ENCODE assay signal across 17 cellular contexts in the genomic region with DNA sequence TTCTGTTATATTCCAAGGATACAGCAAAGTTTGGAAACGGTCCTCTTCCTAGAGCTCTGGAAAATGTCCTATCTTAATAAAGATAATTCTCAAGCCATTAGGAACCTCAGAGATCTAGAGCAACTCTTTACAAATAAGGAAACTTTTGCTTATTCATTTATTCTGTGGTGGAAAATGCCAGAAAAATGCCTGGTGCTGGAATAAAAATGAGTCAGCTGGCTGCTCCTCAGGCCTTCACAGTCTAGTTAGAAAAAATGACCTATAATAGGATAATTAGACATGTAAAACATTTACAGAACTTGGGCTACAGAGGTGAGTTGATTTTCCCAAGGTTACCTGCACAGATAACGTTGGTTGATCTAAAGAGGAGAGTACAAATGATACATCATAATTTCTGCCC.
"Had no signal": no experiment of that assay in that cellular context is flagged by ENCODE, and none has a peak within 500 bp of the region (broad histone marks: within the 10 kb centered on the region; RNA-seq: fewer than 3 reads in every experiment).

No MANE protein-coding gene starts in this region.

- DNase-seq: activated CD4-positive, alpha-beta T cell treated with anti-CD3 and anti-CD28 coated beads for 1 hour; activated CD4-positive, alpha-beta T cell treated with anti-CD3 and anti-CD28 coated beads, Interleukin-2, amount 50 U/mL, for 48 hours; activated CD8-positive, alpha-beta memory T cell treated with anti-CD3 and anti-CD28 coated beads, Interleukin-2, amount 10 ng/mL, durations not matched to agents 7 days and 5 days; activated gamma-delta T cell; activated T-cell treated with anti-CD3 and anti-CD28 coated beads, Interleukin-2, amount 50 U/mL, for 24 hours; central memory CD4-positive, alpha-beta T cell; effector memory CD8-positive, alpha-beta T cell; head of caudate nucleus; left lung; natural killer cell; right cardiac atrium; transverse colon had no signal

- H3K27me3 ChIP-seq: ascending aorta, left lung, transverse colon had no signal

- H3K27me3 Mint-ChIP-seq: activated CD8-positive, alpha-beta memory T cell treated with anti-CD3 and anti-CD28 coated beads, Interleukin-2, amount 10 ng/mL, durations not matched to agents 7 days and 5 days; activated naive CD8-positive, alpha-beta T cell; activated T-cell treated with anti-CD3 and anti-CD28 coated beads, Interleukin-2, amount 50 U/mL, for 24 hours; dendritic cell treated with granulocyte-macrophage colony-stimulating factor and Interleukin-4, amounts not matched to agents 40 ng/mL and 50 ng/mL, for 4 days; effector memory CD8-positive, alpha-beta T cell had no signal

- H3K4me3 ChIP-seq: ascending aorta, left lung, transverse colon had no signal

- H3K4me1 ChIP-seq: ascending aorta, left lung, transverse colon had no signal

- H3K36me3 ChIP-seq: ascending aorta, left lung, transverse colon had no signal

- H3K4me1 Mint-ChIP-seq: activated CD8-positive, alpha-beta memory T cell treated with anti-CD3 and anti-CD28 coated beads, Interleukin-2, amount 10 ng/mL, durations not matched to agents 7 days and 5 days; natural killer cell; stimulated activated effector memory CD8-positive, alpha-beta T cell treated with anti-CD3 and anti-CD28 coated beads, Interleukin-12 subunit alpha, Interleukin-12 subunit beta, amount 100 ng/mL, for 72 hours had no signal

- H3K36me3 Mint-ChIP-seq: activated CD8-positive, alpha-beta memory T cell treated with anti-CD3 and anti-CD28 coated beads, Interleukin-2, amount 10 ng/mL, durations not matched to agents 7 days and 5 days; activated naive CD8-positive, alpha-beta T cell; natural killer cell; stimulated activated effector memory CD8-positive, alpha-beta T cell treated with anti-CD3 and anti-CD28 coated beads, Interleukin-12 subunit alpha, Interleukin-12 subunit beta, amount 100 ng/mL, for 72 hours had no signal

- H3K9me3 ChIP-seq: ascending aorta, left lung, transverse colon had no signal

- H3K9me3 Mint-ChIP-seq: dendritic cell treated with granulocyte-macrophage colony-stimulating factor and Interleukin-4, amounts not matched to agents 40 ng/mL and 50 ng/mL, for 4 days had no signal

- H3K27ac ChIP-seq: ascending aorta, left lung, transverse colon had no signal

- ATAC-seq: activated CD8-positive, alpha-beta memory T cell treated with anti-CD3 and anti-CD28 coated beads, Interleukin-2, amount 10 ng/mL, durations not matched to agents 7 days and 5 days; effector memory CD8-positive, alpha-beta T cell; left lung; natural killer cell; right cardiac atrium; stimulated activated effector memory CD8-positive, alpha-beta T cell treated with anti-CD3 and anti-CD28 coated beads, Interleukin-12 subunit alpha, Interleukin-12 subunit beta, amount 100 ng/mL, for 72 hours had no signal

- H3K4me3 Mint-ChIP-seq: activated CD8-positive, alpha-beta memory T cell treated with anti-CD3 and anti-CD28 coated beads, Interleukin-2, amount 10 ng/mL, durations not matched to agents 7 days and 5 days; activated naive CD8-positive, alpha-beta T cell; activated T-cell treated with anti-CD3 and anti-CD28 coated beads, Interleukin-2, amount 50 U/mL, for 24 hours; dendritic cell treated with granulocyte-macrophage colony-stimulating factor and Interleukin-4, amounts not matched to agents 40 ng/mL and 50 ng/mL, for 4 days; effector memory CD8-positive, alpha-beta T cell; natural killer cell; stimulated activated effector memory CD8-positive, alpha-beta T cell treated with anti-CD3 and anti-CD28 coated beads, Interleukin-12 subunit alpha, Interleukin-12 subunit beta, amount 100 ng/mL, for 72 hours; T-helper 2 cell treated with Interferon-gamma antibody and Interleukin-4, amounts not matched to agents 5 μg/mL and 100 μg/mL, for 36 hours had no signal
